In genomic region chr17:1109606-1110523, GRCh38 we compare ENCODE assay signal across 8 cellular contexts.
A peak's percentile ranks its signal among the peaks of the same experiment; 100 is the strongest.
DNase-seq lines count a peak whose midpoint lies in the region; ATAC-seq and TF ChIP-seq lines count a peak whose summit lies in the region.

No MANE protein-coding gene starts in this region.

- H3K36me3 Mint-ChIP-seq in activated B cell treated with CpG ODN at 0.5 μM for 24 hours (ENCODE audit: low read depth) (no peaks in the 10 kb centered on the region), neural crest cell (ENCODE audit: low read depth) (no peaks in the 10 kb centered on the region)

- H3K36me3 ChIP-seq in GM06990 (ENCODE audit: control insufficient read depth, insufficient read depth, low read length) (no peaks in the 10 kb centered on the region; the same call in 1 of the 2 replicates), esophagus muscularis mucosa (no peaks in the 10 kb centered on the region)

- H3K27ac Mint-ChIP-seq in activated B cell treated with CpG ODN at 0.5 μM for 24 hours (peak overlapping the region; percentile 26), neural crest cell (ENCODE audit: unreplicated experiment) (no peak overlapping the region)

- no peaks in the 10 kb centered on the region for H3K9me3 ChIP-seq in esophagus muscularis mucosa

- peaks cover 72 to 79% (median 76%) of the 10 kb centered on the region in 4 donors for H3K4me1 ChIP-seq in esophagus muscularis mucosa

- no peak for TF ChIP-seq POLR2A in esophagus muscularis mucosa (IDR thresholded peaks at IDR 0.05; ENCODE audit: low read depth)

- H3K9me3 Mint-ChIP-seq in activated B cell treated with CpG ODN at 0.5 μM for 24 hours: no peaks in the 10 kb centered on the region
- H3K9me3 Mint-ChIP-seq in neural crest cell: no peaks in the 10 kb centered on the region

- H3K27ac ChIP-seq in esophagus muscularis mucosa (replicated peaks in 1 of 4): peak overlapping the region; percentile 91 to 95 (median 94)

- H3K4me1 Mint-ChIP-seq in activated B cell treated with CpG ODN at 0.5 μM for 24 hours: peaks cover 36% of the 10 kb centered on the region
- H3K4me1 Mint-ChIP-seq in neural crest cell: peaks cover 39% of the 10 kb centered on the region

- no peak for TF ChIP-seq EP300 in esophagus muscularis mucosa (IDR thresholded peaks at IDR 0.05)

- H3K27me3 Mint-ChIP-seq in activated B cell treated with CpG ODN at 0.5 μM for 24 hours (no peaks in the 10 kb centered on the region), neural crest cell (ENCODE audit: low read depth) (no peaks in the 10 kb centered on the region)

- H3K27me3 ChIP-seq in GM06990 (replicated peaks; ENCODE audit: control insufficient read depth, insufficient read depth, low read length) (no peaks in the 10 kb centered on the region), esophagus muscularis mucosa (peaks cover 0 to 3% (median 0%) of the 10 kb centered on the region in 4 donors)

- POLR2A ChIA-PET in activated B cell treated with CpG ODN at 0.5 μM for 24 hours (lab: Charles Lee): no interaction called here

- CTCF ChIA-PET in activated B cell treated with CpG ODN at 0.5 μM for 24 hours (lab: Charles Lee): interaction anchor here (1.2 kb wide), 1 partner anchor 13 kb away, joined by 3 read pairs; no protein-coding TSS in a partner anchor

- intact Hi-C loops in activated B cell treated with CpG ODN at 0.5 μM for 24 hours (cut with micrococcal nuclease) (loop anchor here (5.0 kb wide), 1 partner anchor 72 kb away; no protein-coding TSS in a partner anchor), esophagus muscularis mucosa (cut with DNase I) (no loop called here)

- peak; percentile 30 for ATAC-seq in HG03135 (IDR thresholded peaks at IDR 0.05; ENCODE audit: unreplicated experiment)
- ATAC-seq in activated B cell treated with CpG ODN at 0.5 μM for 24 hours (ENCODE audit: low read depth): peak; percentile 43

- H3K4me3 ChIP-seq in GM06990 (replicated peaks; ENCODE audit: low read depth, low read length) (peak overlapping the region; percentile 68), esophagus muscularis mucosa (peak overlapping the region; percentile 71 to 93 (median 79))

- TF ChIP-seq CTCF in GM06990 (IDR thresholded peaks at IDR 0.05; ENCODE audit: insufficient read depth, low read length, poor library complexity, severe bottlenecking) (no peak), activated B cell treated with CpG ODN at 0.5 μM for 24 hours (IDR thresholded peaks at IDR 0.05) (no peak), esophagus muscularis mucosa (IDR thresholded peaks at IDR 0.05) (peak in 1 of 3 experiments; percentile 19), neural crest cell (conservative IDR thresholded peaks at IDR 0.05) (peak; percentile 16)

- H3K4me3 Mint-ChIP-seq in activated B cell treated with CpG ODN at 0.5 μM for 24 hours: peak overlapping the region; percentile 67
- peak overlapping the region; percentile 84 for H3K4me3 Mint-ChIP-seq in neural crest cell

- 25% methylated on average over 19 of the region's 33 CpGs for WGBS in esophagus muscularis mucosa

- peak; percentile 57 for DNase-seq in GM06990 (ENCODE audit: extremely low read depth, insufficient read length)
- DNase-seq in activated B cell treated with CpG ODN at 0.5 μM for 24 hours: peak; percentile 39
- no peak for DNase-seq in esophagus muscularis mucosa (ENCODE audit: extremely low spot score)
- peak; percentile 59 for DNase-seq in neural crest cell (ENCODE audit: low read depth, low spot score)
- DNase-seq in D341Med (ENCODE audit: low spot score): no peak
- DNase-seq in CD1c-positive myeloid dendritic cell (ENCODE audit: extremely low spot score): no peak
- no peak for DNase-seq in nucleus accumbens (lab: John Stamatoyannopoulos, UW)

Comparison
In these comparisons a context has a peak if more than half of its experiments do, and no peak if none do; other contexts are left out.
1. DNase-seq: peak in GM06990 (single experiment), activated B cell treated with CpG ODN at 0.5 μM for 24 hours (single experiment) and neural crest cell (single experiment); none in esophagus muscularis mucosa (single experiment), D341Med (single experiment), CD1c-positive myeloid dendritic cell (single experiment) and nucleus accumbens (0 of 56).